1 cellular context compared by ENCODE assay signal in the genomic region with DNA sequence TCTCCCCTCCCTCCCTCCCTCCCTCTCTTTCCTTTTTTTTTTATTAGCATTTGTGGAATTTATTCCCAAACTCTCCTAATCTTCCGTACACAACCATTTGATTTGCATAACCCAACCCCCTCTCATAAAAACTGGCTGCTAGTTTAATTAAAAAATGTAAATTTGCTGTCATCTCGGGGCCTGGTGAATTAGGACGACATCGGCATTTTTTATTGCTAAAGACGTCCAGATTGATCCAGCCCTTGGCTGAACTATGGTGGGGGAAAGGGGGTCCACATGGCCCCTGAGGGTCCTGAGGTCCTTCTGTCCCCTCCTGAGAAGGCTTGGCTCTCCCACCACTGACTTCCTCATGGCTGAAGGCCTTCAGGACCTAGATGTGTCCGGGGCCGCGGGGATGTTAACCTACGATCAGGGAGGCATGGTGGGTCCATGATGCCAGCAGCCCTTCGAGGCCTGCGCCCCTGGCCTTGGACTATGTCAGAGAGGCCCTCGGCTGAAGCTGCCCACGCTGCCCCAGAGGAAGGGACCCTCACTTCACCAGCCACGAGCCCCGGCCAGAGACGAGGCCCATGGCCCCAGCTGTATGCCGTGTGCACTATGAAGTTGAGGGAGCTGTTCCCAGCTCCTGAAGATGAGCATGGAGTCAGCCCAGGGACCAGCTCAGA.
TF ChIP-seq lines count a peak whose summit lies in the region.

No MANE protein-coding gene starts in this region.

TF ChIP-seq in A549, 52 proteins besides CTCF, POLR2A, EP300 and RAD21:
- no peak for TF ChIP-seq RARB (CRISPR knock-in tag; IDR thresholded peaks at IDR 0.05)
- peak; percentile 69 for TF ChIP-seq MAFK (IDR thresholded peaks at IDR 0.05; ENCODE audit: partially characterized antibody)
TF ChIP-seq in A549: peak in this region for 1.
